Comparison of ENCODE assay signal across 1 cellular context in the genomic region with DNA sequence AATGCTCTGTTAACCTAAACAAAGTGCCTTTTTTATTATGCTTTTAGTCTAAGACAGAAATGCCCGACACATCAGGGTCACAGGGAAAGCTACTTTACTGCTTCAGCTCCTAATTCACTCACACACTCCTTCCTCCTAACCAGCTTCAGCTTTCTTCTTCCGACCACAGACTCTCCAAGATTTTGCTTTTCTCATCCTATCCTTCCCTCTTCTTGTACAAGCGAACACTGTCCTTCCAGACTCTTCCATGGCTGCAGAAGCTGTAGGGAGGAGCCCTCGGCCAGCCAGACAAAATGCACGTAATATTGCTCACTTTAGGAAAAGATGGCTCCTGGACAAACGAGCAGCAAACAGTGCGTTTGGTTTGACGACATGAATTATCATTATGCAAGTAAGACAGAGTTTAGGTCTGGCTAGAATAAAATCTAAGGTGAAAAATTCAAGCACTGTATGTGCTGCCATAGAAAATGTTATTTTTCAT.
TF ChIP-seq lines count a peak whose summit lies in the region.

No MANE protein-coding gene starts in this region.

TF ChIP-seq in K562, 482 proteins besides CTCF, POLR2A, EP300 and RAD21 (continued from another document and continues in another):
- TF ChIP-seq KAT7 (CRISPR knock-in tag; IDR thresholded peaks at IDR 0.05; ENCODE audit: borderline replicate concordance) (no peak; the same call in 1 of the 2 replicates), TCF7L2 (IDR thresholded peaks at IDR 0.05; ENCODE audit: low read depth, low read length) (no peak), BDP1 (IDR thresholded peaks at IDR 0.05; ENCODE audit: insufficient read depth, insufficient read length) (no peak), ZNF584 (CRISPR knock-in tag; IDR thresholded peaks at IDR 0.05; ENCODE audit: low read depth) (peak; percentile 52; the same call in 1 of the 2 replicates), PTBP1 (IDR thresholded peaks at IDR 0.05; ENCODE audit: low read depth, low read length) (no peak), MAFG (tag; conservative IDR thresholded peaks at IDR 0.05) (no peak), KHSRP (IDR thresholded peaks at IDR 0.05) (no peak), CBFA2T3 (IDR thresholded peaks at IDR 0.05) (no peak), ZKSCAN3 (CRISPR knock-in tag; IDR thresholded peaks at IDR 0.05) (no peak), KDM5B (IDR thresholded peaks at IDR 0.05; ENCODE audit: insufficient replicate concordance, low read depth, low read length) (no peak), STAT5B (CRISPR knock-in tag; IDR thresholded peaks at IDR 0.05) (no peak), DACH1 (IDR thresholded peaks at IDR 0.05; ENCODE audit: partially characterized antibody) (no peak), XRCC5 (IDR thresholded peaks at IDR 0.05; ENCODE audit: low read depth, low read length) (no peak), ZNF282 (CRISPR knock-in tag; IDR thresholded peaks at IDR 0.05) (no peak), GTF2E2 (tag; IDR thresholded peaks at IDR 0.05) (no peak), ZNF76 (CRISPR knock-in tag; IDR thresholded peaks at IDR 0.05; ENCODE audit: borderline replicate concordance) (no peak), HDAC8 (tag; IDR thresholded peaks at IDR 0.05) (no peak)
- TF ChIP-seq, protein P1, sequence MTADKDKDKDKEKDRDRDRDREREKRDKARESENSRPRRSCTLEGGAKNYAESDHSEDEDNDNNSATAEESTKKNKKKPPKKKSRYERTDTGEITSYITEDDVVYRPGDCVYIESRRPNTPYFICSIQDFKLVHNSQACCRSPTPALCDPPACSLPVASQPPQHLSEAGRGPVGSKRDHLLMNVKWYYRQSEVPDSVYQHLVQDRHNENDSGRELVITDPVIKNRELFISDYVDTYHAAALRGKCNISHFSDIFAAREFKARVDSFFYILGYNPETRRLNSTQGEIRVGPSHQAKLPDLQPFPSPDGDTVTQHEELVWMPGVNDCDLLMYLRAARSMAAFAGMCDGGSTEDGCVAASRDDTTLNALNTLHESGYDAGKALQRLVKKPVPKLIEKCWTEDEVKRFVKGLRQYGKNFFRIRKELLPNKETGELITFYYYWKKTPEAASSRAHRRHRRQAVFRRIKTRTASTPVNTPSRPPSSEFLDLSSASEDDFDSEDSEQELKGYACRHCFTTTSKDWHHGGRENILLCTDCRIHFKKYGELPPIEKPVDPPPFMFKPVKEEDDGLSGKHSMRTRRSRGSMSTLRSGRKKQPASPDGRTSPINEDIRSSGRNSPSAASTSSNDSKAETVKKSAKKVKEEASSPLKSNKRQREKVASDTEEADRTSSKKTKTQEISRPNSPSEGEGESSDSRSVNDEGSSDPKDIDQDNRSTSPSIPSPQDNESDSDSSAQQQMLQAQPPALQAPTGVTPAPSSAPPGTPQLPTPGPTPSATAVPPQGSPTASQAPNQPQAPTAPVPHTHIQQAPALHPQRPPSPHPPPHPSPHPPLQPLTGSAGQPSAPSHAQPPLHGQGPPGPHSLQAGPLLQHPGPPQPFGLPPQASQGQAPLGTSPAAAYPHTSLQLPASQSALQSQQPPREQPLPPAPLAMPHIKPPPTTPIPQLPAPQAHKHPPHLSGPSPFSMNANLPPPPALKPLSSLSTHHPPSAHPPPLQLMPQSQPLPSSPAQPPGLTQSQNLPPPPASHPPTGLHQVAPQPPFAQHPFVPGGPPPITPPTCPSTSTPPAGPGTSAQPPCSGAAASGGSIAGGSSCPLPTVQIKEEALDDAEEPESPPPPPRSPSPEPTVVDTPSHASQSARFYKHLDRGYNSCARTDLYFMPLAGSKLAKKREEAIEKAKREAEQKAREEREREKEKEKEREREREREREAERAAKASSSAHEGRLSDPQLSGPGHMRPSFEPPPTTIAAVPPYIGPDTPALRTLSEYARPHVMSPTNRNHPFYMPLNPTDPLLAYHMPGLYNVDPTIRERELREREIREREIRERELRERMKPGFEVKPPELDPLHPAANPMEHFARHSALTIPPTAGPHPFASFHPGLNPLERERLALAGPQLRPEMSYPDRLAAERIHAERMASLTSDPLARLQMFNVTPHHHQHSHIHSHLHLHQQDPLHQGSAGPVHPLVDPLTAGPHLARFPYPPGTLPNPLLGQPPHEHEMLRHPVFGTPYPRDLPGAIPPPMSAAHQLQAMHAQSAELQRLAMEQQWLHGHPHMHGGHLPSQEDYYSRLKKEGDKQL (CRISPR knock-in tag; IDR thresholded peaks at IDR 0.05; ENCODE audit: borderline replicate concordance) = no peak
- TF ChIP-seq, protein P2, sequence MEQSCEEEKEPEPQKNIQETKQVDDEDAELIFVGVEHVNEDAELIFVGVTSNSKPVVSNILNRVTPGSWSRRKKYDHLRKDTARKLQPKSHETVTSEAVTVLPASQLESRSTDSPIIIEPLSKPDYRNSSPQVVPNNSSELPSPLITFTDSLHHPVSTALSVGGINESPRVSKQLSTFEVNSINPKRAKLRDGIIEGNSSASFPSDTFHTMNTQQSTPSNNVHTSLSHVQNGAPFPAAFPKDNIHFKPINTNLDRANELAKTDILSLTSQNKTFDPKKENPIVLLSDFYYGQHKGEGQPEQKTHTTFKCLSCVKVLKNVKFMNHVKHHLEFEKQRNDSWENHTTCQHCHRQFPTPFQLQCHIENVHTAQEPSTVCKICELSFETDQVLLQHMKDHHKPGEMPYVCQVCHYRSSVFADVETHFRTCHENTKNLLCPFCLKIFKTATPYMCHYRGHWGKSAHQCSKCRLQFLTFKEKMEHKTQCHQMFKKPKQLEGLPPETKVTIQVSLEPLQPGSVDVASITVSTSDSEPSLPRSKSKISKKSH (CRISPR knock-in tag; IDR thresholded peaks at IDR 0.05) = no peak
- TF ChIP-seq, protein P3, sequence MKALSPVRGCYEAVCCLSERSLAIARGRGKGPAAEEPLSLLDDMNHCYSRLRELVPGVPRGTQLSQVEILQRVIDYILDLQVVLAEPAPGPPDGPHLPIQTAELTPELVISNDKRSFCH (CRISPR knock-in tag; IDR thresholded peaks at IDR 0.05) = no peak
- TF ChIP-seq, protein P3 (tag; IDR thresholded peaks at IDR 0.05) = no peak
- TF ChIP-seq, protein P4, sequence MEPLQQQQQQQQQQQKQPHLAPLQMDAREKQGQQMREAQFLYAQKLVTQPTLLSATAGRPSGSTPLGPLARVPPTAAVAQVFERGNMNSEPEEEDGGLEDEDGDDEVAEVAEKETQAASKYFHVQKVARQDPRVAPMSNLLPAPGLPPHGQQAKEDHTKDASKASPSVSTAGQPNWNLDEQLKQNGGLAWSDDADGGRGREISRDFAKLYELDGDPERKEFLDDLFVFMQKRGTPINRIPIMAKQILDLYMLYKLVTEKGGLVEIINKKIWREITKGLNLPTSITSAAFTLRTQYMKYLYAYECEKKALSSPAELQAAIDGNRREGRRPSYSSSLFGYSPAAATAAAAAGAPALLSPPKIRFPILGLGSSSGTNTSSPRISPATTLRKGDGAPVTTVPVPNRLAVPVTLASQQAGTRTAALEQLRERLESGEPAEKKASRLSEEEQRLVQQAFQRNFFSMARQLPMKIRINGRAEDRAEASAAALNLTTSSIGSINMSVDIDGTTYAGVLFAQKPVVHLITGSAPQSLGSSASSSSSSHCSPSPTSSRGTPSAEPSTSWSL (CRISPR knock-in tag; IDR thresholded peaks at IDR 0.05; ENCODE audit: borderline replicate concordance) = no peak
- TF ChIP-seq, protein P5, sequence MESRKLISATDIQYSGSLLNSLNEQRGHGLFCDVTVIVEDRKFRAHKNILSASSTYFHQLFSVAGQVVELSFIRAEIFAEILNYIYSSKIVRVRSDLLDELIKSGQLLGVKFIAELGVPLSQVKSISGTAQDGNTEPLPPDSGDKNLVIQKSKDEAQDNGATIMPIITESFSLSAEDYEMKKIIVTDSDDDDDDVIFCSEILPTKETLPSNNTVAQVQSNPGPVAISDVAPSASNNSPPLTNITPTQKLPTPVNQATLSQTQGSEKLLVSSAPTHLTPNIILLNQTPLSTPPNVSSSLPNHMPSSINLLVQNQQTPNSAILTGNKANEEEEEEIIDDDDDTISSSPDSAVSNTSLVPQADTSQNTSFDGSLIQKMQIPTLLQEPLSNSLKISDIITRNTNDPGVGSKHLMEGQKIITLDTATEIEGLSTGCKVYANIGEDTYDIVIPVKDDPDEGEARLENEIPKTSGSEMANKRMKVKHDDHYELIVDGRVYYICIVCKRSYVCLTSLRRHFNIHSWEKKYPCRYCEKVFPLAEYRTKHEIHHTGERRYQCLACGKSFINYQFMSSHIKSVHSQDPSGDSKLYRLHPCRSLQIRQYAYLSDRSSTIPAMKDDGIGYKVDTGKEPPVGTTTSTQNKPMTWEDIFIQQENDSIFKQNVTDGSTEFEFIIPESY (CRISPR knock-in tag; IDR thresholded peaks at IDR 0.05) = no peak
- TF ChIP-seq, protein P6, sequence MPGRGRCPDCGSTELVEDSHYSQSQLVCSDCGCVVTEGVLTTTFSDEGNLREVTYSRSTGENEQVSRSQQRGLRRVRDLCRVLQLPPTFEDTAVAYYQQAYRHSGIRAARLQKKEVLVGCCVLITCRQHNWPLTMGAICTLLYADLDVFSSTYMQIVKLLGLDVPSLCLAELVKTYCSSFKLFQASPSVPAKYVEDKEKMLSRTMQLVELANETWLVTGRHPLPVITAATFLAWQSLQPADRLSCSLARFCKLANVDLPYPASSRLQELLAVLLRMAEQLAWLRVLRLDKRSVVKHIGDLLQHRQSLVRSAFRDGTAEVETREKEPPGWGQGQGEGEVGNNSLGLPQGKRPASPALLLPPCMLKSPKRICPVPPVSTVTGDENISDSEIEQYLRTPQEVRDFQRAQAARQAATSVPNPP (IDR thresholded peaks at IDR 0.05; ENCODE audit: borderline replicate concordance, insufficient read depth, insufficient read length) = no peak
- TF ChIP-seq, protein P7, sequence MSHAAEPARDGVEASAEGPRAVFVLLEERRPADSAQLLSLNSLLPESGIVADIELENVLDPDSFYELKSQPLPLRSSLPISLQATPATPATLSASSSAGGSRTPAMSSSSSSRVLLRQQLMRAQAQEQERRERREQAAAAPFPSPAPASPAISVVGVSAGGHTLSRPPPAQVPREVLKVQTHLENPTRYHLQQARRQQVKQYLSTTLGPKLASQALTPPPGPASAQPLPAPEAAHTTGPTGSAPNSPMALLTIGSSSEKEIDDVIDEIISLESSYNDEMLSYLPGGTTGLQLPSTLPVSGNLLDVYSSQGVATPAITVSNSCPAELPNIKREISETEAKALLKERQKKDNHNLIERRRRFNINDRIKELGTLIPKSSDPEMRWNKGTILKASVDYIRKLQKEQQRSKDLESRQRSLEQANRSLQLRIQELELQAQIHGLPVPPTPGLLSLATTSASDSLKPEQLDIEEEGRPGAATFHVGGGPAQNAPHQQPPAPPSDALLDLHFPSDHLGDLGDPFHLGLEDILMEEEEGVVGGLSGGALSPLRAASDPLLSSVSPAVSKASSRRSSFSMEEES (CRISPR knock-in tag; IDR thresholded peaks at IDR 0.05) = no peak
- TF ChIP-seq, protein P8, sequence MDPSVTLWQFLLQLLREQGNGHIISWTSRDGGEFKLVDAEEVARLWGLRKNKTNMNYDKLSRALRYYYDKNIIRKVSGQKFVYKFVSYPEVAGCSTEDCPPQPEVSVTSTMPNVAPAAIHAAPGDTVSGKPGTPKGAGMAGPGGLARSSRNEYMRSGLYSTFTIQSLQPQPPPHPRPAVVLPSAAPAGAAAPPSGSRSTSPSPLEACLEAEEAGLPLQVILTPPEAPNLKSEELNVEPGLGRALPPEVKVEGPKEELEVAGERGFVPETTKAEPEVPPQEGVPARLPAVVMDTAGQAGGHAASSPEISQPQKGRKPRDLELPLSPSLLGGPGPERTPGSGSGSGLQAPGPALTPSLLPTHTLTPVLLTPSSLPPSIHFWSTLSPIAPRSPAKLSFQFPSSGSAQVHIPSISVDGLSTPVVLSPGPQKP (CRISPR knock-in tag; IDR thresholded peaks at IDR 0.05) = no peak
- TF ChIP-seq, protein P9, sequence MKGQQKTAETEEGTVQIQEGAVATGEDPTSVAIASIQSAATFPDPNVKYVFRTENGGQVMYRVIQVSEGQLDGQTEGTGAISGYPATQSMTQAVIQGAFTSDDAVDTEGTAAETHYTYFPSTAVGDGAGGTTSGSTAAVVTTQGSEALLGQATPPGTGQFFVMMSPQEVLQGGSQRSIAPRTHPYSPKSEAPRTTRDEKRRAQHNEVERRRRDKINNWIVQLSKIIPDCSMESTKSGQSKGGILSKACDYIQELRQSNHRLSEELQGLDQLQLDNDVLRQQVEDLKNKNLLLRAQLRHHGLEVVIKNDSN (CRISPR knock-in tag; IDR thresholded peaks at IDR 0.05) = no peak
- TF ChIP-seq, protein P10, sequence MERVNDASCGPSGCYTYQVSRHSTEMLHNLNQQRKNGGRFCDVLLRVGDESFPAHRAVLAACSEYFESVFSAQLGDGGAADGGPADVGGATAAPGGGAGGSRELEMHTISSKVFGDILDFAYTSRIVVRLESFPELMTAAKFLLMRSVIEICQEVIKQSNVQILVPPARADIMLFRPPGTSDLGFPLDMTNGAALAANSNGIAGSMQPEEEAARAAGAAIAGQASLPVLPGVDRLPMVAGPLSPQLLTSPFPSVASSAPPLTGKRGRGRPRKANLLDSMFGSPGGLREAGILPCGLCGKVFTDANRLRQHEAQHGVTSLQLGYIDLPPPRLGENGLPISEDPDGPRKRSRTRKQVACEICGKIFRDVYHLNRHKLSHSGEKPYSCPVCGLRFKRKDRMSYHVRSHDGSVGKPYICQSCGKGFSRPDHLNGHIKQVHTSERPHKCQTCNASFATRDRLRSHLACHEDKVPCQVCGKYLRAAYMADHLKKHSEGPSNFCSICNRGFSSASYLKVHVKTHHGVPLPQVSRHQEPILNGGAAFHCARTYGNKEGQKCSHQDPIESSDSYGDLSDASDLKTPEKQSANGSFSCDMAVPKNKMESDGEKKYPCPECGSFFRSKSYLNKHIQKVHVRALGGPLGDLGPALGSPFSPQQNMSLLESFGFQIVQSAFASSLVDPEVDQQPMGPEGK (CRISPR knock-in tag; IDR thresholded peaks at IDR 0.05; ENCODE audit: borderline replicate concordance) = peak; percentile 70; the same call in 1 of the 2 replicates
